13 cellular contexts compared by ENCODE assay signal in the genomic region with DNA sequence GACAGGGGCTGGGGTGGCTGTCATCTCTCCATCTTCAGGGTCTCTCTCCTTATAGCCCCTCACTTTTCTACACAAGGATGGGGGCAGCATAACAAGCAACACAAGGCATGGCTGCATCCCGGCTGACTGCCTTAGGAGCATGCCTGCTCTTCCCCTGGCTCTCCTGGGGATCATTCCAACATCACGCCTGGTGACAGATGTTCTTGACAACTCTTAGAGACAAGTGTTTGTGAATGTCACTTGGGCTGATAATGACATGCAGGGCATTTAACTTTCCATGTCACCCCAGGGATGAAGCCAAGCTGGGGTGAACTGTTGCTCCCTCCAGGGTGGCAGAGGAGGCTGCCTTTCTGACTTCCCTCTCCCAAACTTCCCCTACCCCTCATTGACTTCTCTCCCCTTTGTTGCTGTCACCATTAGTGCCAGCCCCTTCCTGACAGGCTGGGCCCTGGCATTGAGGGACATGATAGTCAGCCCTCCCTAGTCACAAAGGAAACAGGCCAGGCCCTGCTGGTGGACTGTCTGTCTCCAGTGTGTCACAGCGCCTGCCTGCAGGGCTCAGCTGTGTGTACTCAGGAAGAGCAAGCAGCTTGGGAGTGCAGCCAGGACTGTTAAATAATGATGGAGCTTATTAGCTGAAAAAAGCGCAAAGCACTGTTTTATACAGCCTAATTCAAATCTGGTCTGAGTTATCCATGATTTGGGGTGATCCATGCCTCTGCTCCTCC.
DNase-seq lines count a peak whose midpoint lies in the region; TF ChIP-seq lines count a peak whose summit lies in the region.
"Had no signal": no experiment of that assay in that cellular context is flagged by ENCODE, and none has a peak within 500 bp of the region (broad histone marks: within the 10 kb centered on the region; RNA-seq: fewer than 3 reads in every experiment).

No MANE protein-coding gene starts in this region.

- no peaks in the 10 kb centered on the region for H3K27me3 ChIP-seq in SK-N-SH (ENCODE audit: insufficient read depth)

- peak overlapping the region in 1 of 2 experiments; percentile 99; a peak in 2 of 4 replicates for H3K27ac ChIP-seq in SK-N-SH (ENCODE audit: low read depth in 2 of 2, low read length in 1 of 2)

- no peaks in the 10 kb centered on the region for H3K79me2 ChIP-seq in SK-N-SH (ENCODE audit: insufficient read depth)

- no peaks in the 10 kb centered on the region for H3K9me3 ChIP-seq in SK-N-SH

- POLR2A ChIA-PET in SK-N-SH (lab: Yijun Ruan, JAX) = interaction anchor here (0.8 to 1.4 kb wide), 6 partner anchors 9 to 162 kb away, joined by 3 to 13 read pairs (median 6); no protein-coding TSS in a partner anchor

- TF ChIP-seq CTCF in SK-N-SH (IDR thresholded peaks at IDR 0.05) = no peak

- H3K4me3 ChIP-seq in SK-N-SH (ENCODE audit: low read depth in 2 of 2, low read length in 1 of 2) = no peak overlapping the region

- TF ChIP-seq RAD21 in SK-N-SH (IDR thresholded peaks at IDR 0.05; ENCODE audit: low read length) = peak; percentile 34

- CTCF ChIA-PET in SK-N-SH (lab: Yijun Ruan, JAX) = interaction anchor here (0.6 to 4.9 kb wide), 8 partner anchors 11 to 537 kb away, joined by 3 to 25 read pairs (median 4); partner anchors contain the start of gene LRFN2

- no peaks in the 10 kb centered on the region for H4K20me1 ChIP-seq in SK-N-SH (ENCODE audit: insufficient read depth)

- peaks cover 0 to 60% of the 10 kb centered on the region in 2 experiments; a peak in 2 of 4 replicates for H3K4me1 ChIP-seq in SK-N-SH (ENCODE audit: control insufficient read depth in 1 of 2, insufficient read depth in 2 of 2, low read depth in 1 of 2, low read length in 1 of 2)

- no peak overlapping the region for H3K9ac ChIP-seq in SK-N-SH

- no peaks in the 10 kb centered on the region for H3K9me2 ChIP-seq in SK-N-SH

- no peak overlapping the region for H3K4me2 ChIP-seq in SK-N-SH

- no peaks in the 10 kb centered on the region for H3K36me3 ChIP-seq in SK-N-SH (replicated peaks in 1 of 2; ENCODE audit: control insufficient read depth in 1 of 2, insufficient read depth in 2 of 2, low read length in 1 of 2)

- no peaks in the 10 kb centered on the region for H3F3A ChIP-seq in SK-N-SH (replicated peaks; ENCODE audit: insufficient read depth)

- H2AFZ ChIP-seq in SK-N-SH (ENCODE audit: low read depth) = no peak overlapping the region

- DNase-seq in Ammon's horn (ENCODE audit: low spot score) (peak; percentile 80), NCI-H1105 treated with DMSO at 0.1 percent for 48 hours (lab: John Stamatoyannopoulos, UW) (peak; percentile 32), SK-N-SH (peak; percentile 80), left kidney (ENCODE audit: low read depth, low spot score) (peak; percentile 45), AG20443 (ENCODE audit: low spot score) (no peak), UCSD-AML1 (lab: John Stamatoyannopoulos, UW; ENCODE audit: unreplicated experiment) (no peak)
- no peak for DNase-seq in stimulated activated naive CD4-positive, alpha-beta T cell (lab: John Stamatoyannopoulos, UW)
- DNase-seq in stimulated activated CD4-positive, alpha-beta T cell treated with anti-CD3 and anti-CD28 coated beads, Interleukin-4, amount 100 ng/mL, for 4 hours = no peak
- DNase-seq: activated CD4-positive, alpha-beta T cell treated with anti-CD3 and anti-CD28 coated beads, Interleukin-2, amount 50 U/mL, for 1 hour; HCEC 1CT; MV-4-11; nephron progenitor cell; stimulated activated CD4-positive, alpha-beta T cell treated with anti-CD3 and anti-CD28 coated beads, Interleukin-15, amount 100 ng/mL, for 24 hours had no signal

- peak in 1 of 2 experiments; percentile 93; a peak in 2 of 4 replicates for TF ChIP-seq EP300 in SK-N-SH (IDR thresholded peaks at IDR 0.05; ENCODE audit: borderline replicate concordance in 1 of 2, low read depth in 1 of 2, low read length in 1 of 2)

- WGBS in SK-N-SH (ENCODE audit: low lambda C conversion rate) = 30% methylated on average over 3 of the region's 4 CpGs

TF ChIP-seq in SK-N-SH, 30 proteins besides CTCF, POLR2A, EP300 and RAD21:
- TF ChIP-seq ELF1 (IDR thresholded peaks at IDR 0.05) (no peak), RCOR1 (IDR thresholded peaks at IDR 0.05; ENCODE audit: low read length) (peak; percentile 46; the same call in 1 of the 2 replicates), MXI1 (IDR thresholded peaks at IDR 0.05; ENCODE audit: low read depth, low read length) (peak; percentile 76; the same call in 1 of the 2 replicates), RXRA (IDR thresholded peaks at IDR 0.05; ENCODE audit: borderline replicate concordance, low read depth) (no peak), CHD2 (IDR thresholded peaks at IDR 0.05; ENCODE audit: low read length, partially characterized antibody) (peak; percentile 56), GATA2 (CRISPR knock-in tag; IDR thresholded peaks at IDR 0.05) (peak; percentile 49; the same call in 1 of the 2 replicates), FOXJ3 (CRISPR knock-in tag; IDR thresholded peaks at IDR 0.05) (peak; percentile 98), USF1 (IDR thresholded peaks at IDR 0.05; ENCODE audit: borderline replicate concordance, low read depth) (no peak), EZH2phosphoT487 (IDR thresholded peaks at IDR 0.05; ENCODE audit: borderline replicate concordance, low read depth) (no peak), SIN3A (IDR thresholded peaks at IDR 0.05; ENCODE audit: borderline replicate concordance, low read depth, low read length) (no peak), SMC3 (IDR thresholded peaks at IDR 0.05; ENCODE audit: low read depth, low read length) (peak; percentile 22; the same call in 1 of the 2 replicates), JUND (IDR thresholded peaks at IDR 0.05) (no peak), NFIC (IDR thresholded peaks at IDR 0.05; ENCODE audit: borderline replicate concordance) (no peak)
- TF ChIP-seq, protein P1, sequence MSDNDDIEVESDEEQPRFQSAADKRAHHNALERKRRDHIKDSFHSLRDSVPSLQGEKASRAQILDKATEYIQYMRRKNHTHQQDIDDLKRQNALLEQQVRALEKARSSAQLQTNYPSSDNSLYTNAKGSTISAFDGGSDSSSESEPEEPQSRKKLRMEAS (IDR thresholded peaks at IDR 0.05; ENCODE audit: low read depth) = no peak
- TF ChIP-seq, protein P2, sequence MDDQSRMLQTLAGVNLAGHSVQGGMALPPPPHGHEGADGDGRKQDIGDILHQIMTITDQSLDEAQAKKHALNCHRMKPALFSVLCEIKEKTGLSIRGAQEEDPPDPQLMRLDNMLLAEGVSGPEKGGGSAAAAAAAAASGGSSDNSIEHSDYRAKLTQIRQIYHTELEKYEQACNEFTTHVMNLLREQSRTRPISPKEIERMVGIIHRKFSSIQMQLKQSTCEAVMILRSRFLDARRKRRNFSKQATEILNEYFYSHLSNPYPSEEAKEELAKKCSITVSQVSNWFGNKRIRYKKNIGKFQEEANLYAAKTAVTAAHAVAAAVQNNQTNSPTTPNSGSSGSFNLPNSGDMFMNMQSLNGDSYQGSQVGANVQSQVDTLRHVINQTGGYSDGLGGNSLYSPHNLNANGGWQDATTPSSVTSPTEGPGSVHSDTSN (IDR thresholded peaks at IDR 0.05) = no peak

Comparison
In these comparisons a context has a peak if more than half of its experiments do, and no peak if none do; other contexts are left out.
1. DNase-seq: peak in Ammon's horn (single experiment), NCI-H1105 treated with DMSO at 0.1 percent for 48 hours (single experiment), SK-N-SH (single experiment) and left kidney (single experiment); none in stimulated activated naive CD4-positive, alpha-beta T cell (0 of 6), AG20443 (single experiment), stimulated activated CD4-positive, alpha-beta T cell treated with anti-CD3 and anti-CD28 coated beads, Interleukin-4, amount 100 ng/mL, for 4 hours (0 of 2) and UCSD-AML1 (single experiment).